ENCODE assay signal across 9 cellular contexts in genomic region chr17:78737332-78737731, GRCh38. TPM values are rescaled to one million over a fixed set of nuclear protein-coding genes. Genes with fewer than 3 reads are reported as not detected.
DNase-seq lines count a peak whose midpoint lies in the region; ATAC-seq and TF ChIP-seq lines count a peak whose summit lies in the region.
"Had no signal": no experiment of that assay in that cellular context is flagged by ENCODE, and none has a peak within 500 bp of the region (broad histone marks: within the 10 kb centered on the region; RNA-seq: fewer than 3 reads in every experiment).

No MANE protein-coding gene starts in this region.

- H3K36me3 Mint-ChIP-seq in T-helper 17 cell (ENCODE audit: low read depth) (peaks cover 11% of the 10 kb centered on the region), progenitor cell of endocrine pancreas (ENCODE audit: insufficient read depth) (no peaks in the 10 kb centered on the region)

- 21% methylated on average over 2 of the region's 2 CpGs for WGBS in right cardiac atrium

- H3K4me3 ChIP-seq in right cardiac atrium (ENCODE audit: low read length) = peak overlapping the region; percentile 29
- H3K4me3 ChIP-seq: cardiac muscle cell had no signal

- DNase-seq in AG08395 (ENCODE audit: low spot score) (peak; percentile 74), HCEC 1CT (peak; percentile 70), T-helper 17 cell (no peak), right cardiac atrium (no peak), iPS-NIHi7 (ENCODE audit: extremely low spot score) (no peak), progenitor cell of endocrine pancreas (ENCODE audit: low spot score, unreplicated experiment) (no peak)

- H3K4me3 Mint-ChIP-seq in T-helper 17 cell (peak overlapping the region; percentile 97), progenitor cell of endocrine pancreas (ENCODE audit: low read depth) (no peak overlapping the region)

- intact Hi-C loops in right cardiac atrium (cut with DNase I) = loop anchor here in 1 of 4 donors (10.0 kb wide), 1 partner anchor 47 kb away; the partner anchor contains the start of gene CYTH1

- peaks cover 80% of the 10 kb centered on the region for H3K4me1 Mint-ChIP-seq in T-helper 17 cell
- H3K4me1 Mint-ChIP-seq in progenitor cell of endocrine pancreas (ENCODE audit: low read depth) = peaks cover 42% of the 10 kb centered on the region

- H3K27me3 Mint-ChIP-seq in T-helper 17 cell (no peaks in the 10 kb centered on the region), progenitor cell of endocrine pancreas (no peaks in the 10 kb centered on the region)

- TF ChIP-seq CTCF in progenitor cell of endocrine pancreas (IDR thresholded peaks at IDR 0.05; ENCODE audit: unreplicated experiment) = no peak

- H3K9me3 Mint-ChIP-seq in progenitor cell of endocrine pancreas (ENCODE audit: low read depth) = no peaks in the 10 kb centered on the region

- H3K27ac Mint-ChIP-seq in T-helper 17 cell (peak overlapping the region; percentile 99), progenitor cell of endocrine pancreas (no peak overlapping the region)

- no peaks in the 10 kb centered on the region for H3K27me3 ChIP-seq in right cardiac atrium (ENCODE audit: control insufficient read depth, insufficient read depth)
- H3K27me3 ChIP-seq: cardiac muscle cell had no signal

- peaks cover 34% of the 10 kb centered on the region for H3K4me1 ChIP-seq in right cardiac atrium (ENCODE audit: control insufficient read depth, insufficient read depth, low read length)

- ATAC-seq in T-helper 17 cell = no peak
- ATAC-seq in right cardiac atrium = peak in 1 of 2 donors; percentile 34
- ATAC-seq in GM18520 (IDR thresholded peaks at IDR 0.05; ENCODE audit: unreplicated experiment) = no peak
- no peak for ATAC-seq in HG03460 (IDR thresholded peaks at IDR 0.05; ENCODE audit: unreplicated experiment)

- H3K9me3 ChIP-seq in T-helper 17 cell (ENCODE audit: control insufficient read depth, low read length, poor library complexity, severe bottlenecking) = no peaks in the 10 kb centered on the region
- no peaks in the 10 kb centered on the region for H3K9me3 ChIP-seq in right cardiac atrium (ENCODE audit: control insufficient read depth, low read length)

- no peak overlapping the region for H3K27ac ChIP-seq in right cardiac atrium (ENCODE audit: low read length)

RNA-seq across cellular contexts. Expression of gene CYTH1, which starts 44.7 kb away (rescaled TPM):
- total RNA-seq in T-helper 17 cell (100 to 1,000 TPM; 462 to 497 TPM), right cardiac atrium (10 to 100 TPM; 31.2 to 39.1 (median 36.7) TPM), progenitor cell of endocrine pancreas (30.1 and 33.3 TPM in 2 replicates)
- 22.5 TPM for polyA plus RNA-seq in right cardiac atrium

Comparison
In these comparisons a context has a peak if more than half of its experiments do, and no peak if none do; other contexts are left out.
1. DNase-seq: peak in AG08395 (single experiment) and HCEC 1CT (single experiment); none in T-helper 17 cell (0 of 3), right cardiac atrium (0 of 3), iPS-NIHi7 (single experiment) and progenitor cell of endocrine pancreas (single experiment).
2. RNA of gene CYTH1, which starts 44.7 kb away (total RNA-seq): 462 to 497 TPM in T-helper 17 cell; 31.2 to 39.1 TPM in right cardiac atrium and 30.1 to 33.3 TPM in progenitor cell of endocrine pancreas; every median in the first group is over 10 times any median in the second.